ENCODE assay signal across 1 cellular context in genomic region chr15:66293085-66293418, GRCh38.
TF ChIP-seq lines count a peak whose summit lies in the region.

No MANE protein-coding gene starts in this region.

TF ChIP-seq in HepG2, 621 proteins besides CTCF, POLR2A, EP300 and RAD21 (continued from another document and continues in another):
- no peak for TF ChIP-seq TFDP1 (CRISPR knock-in tag; IDR thresholded peaks at IDR 0.05; ENCODE audit: borderline replicate concordance)
- 0 out of 2 replicates have a peak, but pooled peaks have one; percentile 21 for TF ChIP-seq ZNF816 (CRISPR knock-in tag; IDR thresholded peaks at IDR 0.05; ENCODE audit: borderline replicate concordance)
- peak; percentile 5; the same call in 1 of the 2 replicates for TF ChIP-seq ZNF121 (CRISPR knock-in tag; IDR thresholded peaks at IDR 0.05)
- TF ChIP-seq ZNF777 (CRISPR knock-in tag; IDR thresholded peaks at IDR 0.05) = no peak
- 0 out of 2 replicates have a peak, but pooled peaks have one; percentile 7 for TF ChIP-seq REPIN1 (CRISPR knock-in tag; IDR thresholded peaks at IDR 0.05; ENCODE audit: borderline replicate concordance, low read depth)
- no peak for TF ChIP-seq SMC3 (IDR thresholded peaks at IDR 0.05; ENCODE audit: low read length)
- TF ChIP-seq ZBTB25 (CRISPR knock-in tag; IDR thresholded peaks at IDR 0.05) = no peak
- TF ChIP-seq AHR (CRISPR knock-in tag; IDR thresholded peaks at IDR 0.05) = no peak
- TF ChIP-seq ETS1 (CRISPR knock-in tag; IDR thresholded peaks at IDR 0.05) = 0 out of 2 replicates have a peak, but pooled peaks have one; percentile 13
- no peak for TF ChIP-seq KIAA2018 (CRISPR knock-in tag; IDR thresholded peaks at IDR 0.05; ENCODE audit: borderline replicate concordance)
- TF ChIP-seq ZNF317 (CRISPR knock-in tag; IDR thresholded peaks at IDR 0.05) = 0 out of 2 replicates have a peak, but pooled peaks have one; percentile 28
- peak; percentile 42 for TF ChIP-seq SRSF1 (optimal IDR thresholded peaks at IDR 0.05; ENCODE audit: low read depth, low read length)
- TF ChIP-seq MYC (CRISPR knock-in tag; IDR thresholded peaks at IDR 0.05; ENCODE audit: borderline replicate concordance) = 0 out of 2 replicates have a peak, but pooled peaks have one; percentile 17
- TF ChIP-seq EZH2 (conservative IDR thresholded peaks at IDR 0.05; ENCODE audit: low read depth, low read length) = no peak
- no peak for TF ChIP-seq ZBTB38 (CRISPR knock-in tag; IDR thresholded peaks at IDR 0.05)
- 0 out of 2 replicates have a peak, but pooled peaks have one; percentile 31 for TF ChIP-seq ZNF256 (CRISPR knock-in tag; conservative IDR thresholded peaks at IDR 0.05)
- TF ChIP-seq ZFP1 (CRISPR knock-in tag; IDR thresholded peaks at IDR 0.05) = no peak
- no peak for TF ChIP-seq KDM5A (IDR thresholded peaks at IDR 0.05; ENCODE audit: borderline replicate concordance, low read length)
- no peak for TF ChIP-seq PRMT3 (CRISPR knock-in tag; IDR thresholded peaks at IDR 0.05; ENCODE audit: borderline replicate concordance, low read depth)
- no peak for TF ChIP-seq THAP11 (CRISPR knock-in tag; IDR thresholded peaks at IDR 0.05)
- peak; percentile 25; the same call in 1 of the 2 replicates for TF ChIP-seq HOXD1 (CRISPR knock-in tag; IDR thresholded peaks at IDR 0.05)
- 0 out of 2 replicates have a peak, but pooled peaks have one; percentile 35 for TF ChIP-seq ZNF572 (CRISPR knock-in tag; IDR thresholded peaks at IDR 0.05)
- TF ChIP-seq ZNF264 (CRISPR knock-in tag; IDR thresholded peaks at IDR 0.05) = 0 out of 2 replicates have a peak, but pooled peaks have one; percentile 27
- TF ChIP-seq MLXIP (CRISPR knock-in tag; IDR thresholded peaks at IDR 0.05; ENCODE audit: borderline replicate concordance) = no peak
- no peak for TF ChIP-seq NPAS2 (CRISPR knock-in tag; IDR thresholded peaks at IDR 0.05; ENCODE audit: borderline replicate concordance)
- TF ChIP-seq ZC3H13 (CRISPR knock-in tag; IDR thresholded peaks at IDR 0.05) = no peak; the same call in 1 of the 2 replicates
- TF ChIP-seq ZNF83 (CRISPR knock-in tag; IDR thresholded peaks at IDR 0.05; ENCODE audit: borderline replicate concordance) = 0 out of 2 replicates have a peak, but pooled peaks have one; percentile 44
- no peak for TF ChIP-seq ESRRA (CRISPR knock-in tag; IDR thresholded peaks at IDR 0.05; ENCODE audit: low read depth)
- TF ChIP-seq XBP1 (CRISPR knock-in tag; IDR thresholded peaks at IDR 0.05) = 0 out of 2 replicates have a peak, but pooled peaks have one; percentile 27
- TF ChIP-seq ZFP36L1 (CRISPR knock-in tag; IDR thresholded peaks at IDR 0.05) = no peak
- no peak for TF ChIP-seq TIGD3 (CRISPR knock-in tag; IDR thresholded peaks at IDR 0.05; ENCODE audit: borderline replicate concordance)
- TF ChIP-seq FOXA3 (CRISPR knock-in tag; IDR thresholded peaks at IDR 0.05) = no peak
- TF ChIP-seq ZNF766 (CRISPR knock-in tag; IDR thresholded peaks at IDR 0.05; ENCODE audit: borderline replicate concordance) = peak; percentile 43; the same call in 1 of the 2 replicates
- no peak for TF ChIP-seq HHEX (CRISPR knock-in tag; IDR thresholded peaks at IDR 0.05)
- no peak for TF ChIP-seq BRD4 (CRISPR knock-in tag; IDR thresholded peaks at IDR 0.05)
- no peak for TF ChIP-seq ARNT2 (CRISPR knock-in tag; IDR thresholded peaks at IDR 0.05; ENCODE audit: low read depth)
- TF ChIP-seq SOX6 (IDR thresholded peaks at IDR 0.05) = no peak
- 0 out of 2 replicates have a peak, but pooled peaks have one; percentile 18 for TF ChIP-seq SOX6 (CRISPR knock-in tag; IDR thresholded peaks at IDR 0.05)
- no peak for TF ChIP-seq RFXAP (CRISPR knock-in tag; IDR thresholded peaks at IDR 0.05; ENCODE audit: borderline replicate concordance)
- no peak for TF ChIP-seq ZNF574 (CRISPR knock-in tag; IDR thresholded peaks at IDR 0.05)
- TF ChIP-seq ZNF337 (CRISPR knock-in tag; IDR thresholded peaks at IDR 0.05; ENCODE audit: borderline replicate concordance, low read depth) = no peak
- TF ChIP-seq PATZ1 (CRISPR knock-in tag; IDR thresholded peaks at IDR 0.05) = peak; percentile 67
